In the genomic region with DNA sequence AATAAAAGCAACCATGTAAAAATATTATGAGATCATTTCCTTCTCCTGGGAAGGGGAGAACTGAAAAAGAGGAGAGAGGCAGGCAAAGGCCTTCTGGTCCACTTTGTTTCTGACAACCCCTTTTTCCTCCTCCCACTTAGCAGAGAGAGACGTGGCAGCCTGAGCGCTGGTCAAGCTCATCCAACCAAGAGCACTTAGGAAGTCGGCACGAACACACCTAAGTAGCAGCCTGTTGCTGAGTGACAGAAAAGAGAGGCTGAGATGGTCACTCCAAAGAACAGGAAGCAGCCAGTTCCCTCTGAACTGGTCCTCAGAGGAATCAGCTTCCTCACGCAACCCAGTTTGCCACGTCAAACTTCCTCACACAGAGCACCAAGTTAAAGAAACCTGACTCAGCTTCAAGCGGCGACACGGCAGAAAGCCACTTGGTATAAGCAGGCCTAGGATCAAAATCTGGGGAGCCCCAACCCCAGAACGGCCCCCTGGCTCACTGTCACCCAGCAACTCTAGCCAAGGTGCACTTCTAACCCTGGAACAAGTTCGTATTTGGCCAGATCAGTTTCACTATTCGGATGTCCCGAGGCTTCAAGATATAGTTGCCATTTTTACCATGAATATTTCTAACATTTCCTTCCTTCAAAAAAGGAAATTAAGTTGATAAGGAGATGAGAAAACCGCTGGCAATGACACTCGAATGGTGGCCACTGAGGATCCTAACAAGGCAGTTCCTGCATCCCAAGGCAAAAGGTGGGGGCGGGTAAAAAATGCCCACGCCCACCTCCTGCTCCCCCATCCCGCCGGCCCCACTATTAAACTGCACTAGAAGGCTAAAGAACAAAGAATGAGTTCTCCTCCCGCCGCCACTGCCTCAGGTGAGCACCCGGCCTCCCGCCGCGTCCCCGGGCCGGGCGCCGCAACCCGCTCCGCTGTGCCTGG, we compare ENCODE assay signal across 8 cellular contexts. TPM values are rescaled to one million over a fixed set of nuclear protein-coding genes. Genes with fewer than 3 reads are reported as not detected.
DNase-seq lines count a peak whose midpoint lies in the region; ATAC-seq and TF ChIP-seq lines count a peak whose summit lies in the region.

No MANE protein-coding gene starts in this region.

- ATAC-seq in GM21737 (IDR thresholded peaks at IDR 0.05; ENCODE audit: unreplicated experiment) (peak; percentile 74), T-cell (replicated peaks in 1 of 4) (peak; percentile 33 to 48 (median 42)), right cardiac atrium (peak; percentile 76 to 86)

- CTCF ChIA-PET in T-cell (lab: Charles Lee), result interaction anchor here in 1 of 2 donors (1.1 to 1.6 kb wide), 3 partner anchors 12 to 29 kb away, joined by 3 to 9 read pairs (median 3); no protein-coding TSS in a partner anchor

- H3K4me1 ChIP-seq in ascending aorta, result peaks cover 0 to 29% of the 10 kb centered on the region in 2 donors
- peaks cover 2% of the 10 kb centered on the region for H3K4me1 ChIP-seq in right cardiac atrium (ENCODE audit: control insufficient read depth, insufficient read depth, low read length)
- no peaks in the 10 kb centered on the region for H3K4me1 ChIP-seq in prostate gland (replicated peaks)

- WGBS in right cardiac atrium, result under 1% methylated on average over 31 of the region's 31 CpGs
- WGBS in prostate gland, result under 1% methylated on average over 31 of the region's 31 CpGs

- H3K36me3 Mint-ChIP-seq in T-cell, result peaks cover 20% of the 10 kb centered on the region

- intact Hi-C loops in ascending aorta (cut with DNase I) (loop anchor here (5.0 kb wide), 1 partner anchor 63 kb away; no protein-coding TSS in a partner anchor), right cardiac atrium (cut with DNase I) (loop anchor here in 1 of 4 donors (10.0 kb wide), 1 partner anchor 50 kb away; a partner anchor contains a TSS), prostate gland (cut with DNase I) (loop anchor here (5.0 kb wide), 3 partner anchors 52 to 132 kb away; a partner anchor contains a TSS)

- DNase-seq in GF-D8 (lab: John Stamatoyannopoulos, UW) (peak; percentile 56), KG1 (lab: John Stamatoyannopoulos, UW) (peak; percentile 34), T-cell (peak; percentile 1 to 52 (median 20)), ascending aorta (ENCODE audit: low spot score in 2 of 2) (peak; percentile 35 to 89), right cardiac atrium (peak; percentile 71 to 78 (median 78)), prostate gland (ENCODE audit: low spot score) (peak; percentile 67), NCI-H526 treated with DMSO at 0.1 percent for 48 hours (lab: John Stamatoyannopoulos, UW) (no peak)

- H3K9me3 ChIP-seq in ascending aorta (no peaks in the 10 kb centered on the region), right cardiac atrium (ENCODE audit: control insufficient read depth, low read length) (no peaks in the 10 kb centered on the region), prostate gland (no peaks in the 10 kb centered on the region)

- POLR2A ChIA-PET in T-cell (lab: Charles Lee), result interaction anchor here in 1 of 2 donors (0.6 kb wide), 2 partner anchors 17 to 19 kb away, joined by 3 read pairs; no protein-coding TSS in a partner anchor

- H3K27ac ChIP-seq in ascending aorta, result peak overlapping the region; percentile 99
- H3K27ac ChIP-seq in right cardiac atrium (ENCODE audit: low read length), result peak overlapping the region; percentile 99
- peak overlapping the region; percentile 96 for H3K27ac ChIP-seq in prostate gland

- TF ChIP-seq POLR2A in prostate gland (IDR thresholded peaks at IDR 0.05), result peak; percentile 56

- no peak for TF ChIP-seq CTCF in ascending aorta (IDR thresholded peaks at IDR 0.05)
- TF ChIP-seq CTCF in prostate gland (IDR thresholded peaks at IDR 0.05), result no peak

- H3K4me3 Mint-ChIP-seq in T-cell, result peak overlapping the region; percentile 99 to 100 (median 99)

- H3K36me3 ChIP-seq in ascending aorta (peaks cover 17 to 23% of the 10 kb centered on the region in 2 donors), prostate gland (peaks cover 0 to 10% of the 10 kb centered on the region in 2 donors)

- peaks cover 29 to 36% (median 33%) of the 10 kb centered on the region in 3 donors for H3K4me1 Mint-ChIP-seq in T-cell

- H3K27me3 Mint-ChIP-seq in T-cell, result no peaks in the 10 kb centered on the region

- H3K4me3 ChIP-seq in ascending aorta (peak overlapping the region; percentile 97 to 98), right cardiac atrium (ENCODE audit: low read length) (peak overlapping the region; percentile 100), prostate gland (peak overlapping the region; percentile 99)

- peak overlapping the region; percentile 67 to 84 for H3K27ac Mint-ChIP-seq in T-cell

- no peaks in the 10 kb centered on the region for H3K9me3 Mint-ChIP-seq in T-cell

- H3K27me3 ChIP-seq in ascending aorta (no peaks in the 10 kb centered on the region), right cardiac atrium (ENCODE audit: control insufficient read depth, insufficient read depth) (no peaks in the 10 kb centered on the region), prostate gland (replicated peaks; ENCODE audit: insufficient read depth) (no peaks in the 10 kb centered on the region)

RNA-seq across cellular contexts. Expression of a gene that starts 0.7 kb away (rescaled TPM):
- total RNA-seq in T-cell (10 to 100 TPM; 17.0 to 32.3 (median 21.7) TPM), ascending aorta (108 TPM), right cardiac atrium (10 to 100 TPM; 13.8 to 37.1 (median 20.9) TPM), prostate gland (10 to 100 TPM; 31.5 to 34.9 TPM)
- 7.3 TPM for polyA plus RNA-seq in right cardiac atrium

RNA-seq across cellular contexts. Expression of a gene that starts 53.4 kb away (rescaled TPM):
- 1 to 10 TPM in 3 of 5 donors, under 1 TPM in 2; 0.21 to 1.6 (median 1.2) TPM for total RNA-seq in T-cell
- 178 TPM for total RNA-seq in ascending aorta
- total RNA-seq in right cardiac atrium, result 100 to 1,000 TPM; 111 to 134 (median 118) TPM
- polyA plus RNA-seq in right cardiac atrium, result 29.6 TPM
- total RNA-seq in prostate gland, result 100 to 1,000 TPM; 131 to 181 TPM

Comparison
In these comparisons a context has a peak if more than half of its experiments do, and no peak if none do; other contexts are left out.
1. RNA of a gene that starts 53.4 kb away (total RNA-seq): 131 to 181 TPM in prostate gland, 178 TPM in ascending aorta (single experiment) and 111 to 134 TPM in right cardiac atrium; 0.21 to 1.6 TPM in T-cell; every median in the first group is over 10 times any median in the second.
2. Peak in every context shown above with its lines, with median percentiles within 50 percentile points of each other: ATAC-seq, H3K27ac ChIP-seq and H3K4me3 ChIP-seq.